In the genomic region with DNA sequence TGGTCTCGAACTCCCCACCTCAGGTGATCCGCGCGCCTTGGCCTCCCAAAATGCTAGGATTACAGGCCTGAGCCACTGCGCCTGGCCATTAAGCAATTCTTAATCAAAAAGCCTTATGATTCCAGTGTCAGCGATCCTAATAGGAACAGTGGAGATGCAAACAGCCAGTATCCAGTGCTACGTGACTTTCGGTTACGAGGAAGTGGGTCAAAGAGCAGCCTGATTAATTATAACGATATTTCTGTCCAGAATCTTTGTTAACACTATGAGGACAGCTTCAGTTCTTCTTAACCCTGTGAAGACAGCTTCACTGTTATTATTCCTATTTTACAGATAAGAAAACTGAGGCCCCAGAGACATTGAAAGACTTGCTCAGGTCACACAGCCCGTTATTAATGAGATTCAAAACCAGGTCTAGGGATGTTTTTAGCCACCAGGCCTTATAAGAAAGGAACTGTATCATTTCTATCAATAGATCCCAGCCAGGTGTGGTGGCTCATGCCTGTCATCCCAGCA, we compare ENCODE assay signal across 20 cellular contexts.
"Had no signal": no experiment of that assay in that cellular context is flagged by ENCODE, and none has a peak within 500 bp of the region (broad histone marks: within the 10 kb centered on the region; RNA-seq: fewer than 3 reads in every experiment).

No MANE protein-coding gene starts in this region.

- H3K4me1 ChIP-seq: foreskin keratinocyte had no signal

- FAIRE-seq: TTC549 had no signal

- H3K27ac Mint-ChIP-seq: activated CD8-positive, alpha-beta T cell treated with anti-CD3 and anti-CD28 coated beads for 36 hours; activated naive CD8-positive, alpha-beta T cell treated with anti-CD3 and anti-CD28 coated beads for 36 hours; activated T-cell treated with anti-CD3 and anti-CD28 coated beads, Interleukin-2, amount 50 U/mL, for 72 hours; brain; immature natural killer cell; natural killer cell; stimulated activated naive CD8-positive, alpha-beta T cell treated with anti-CD3 and anti-CD28 coated beads, Interleukin-15, Interleukin-2, amounts not matched to agents 100 ng/mL and 50 ng/mL, for 24 hours; WTC11 had no signal

- H3K36me3 Mint-ChIP-seq: activated naive CD8-positive, alpha-beta T cell treated with anti-CD3 and anti-CD28 coated beads for 36 hours; brain; immature natural killer cell; natural killer cell; WTC11 had no signal

- H3K9me3 Mint-ChIP-seq: activated CD8-positive, alpha-beta T cell treated with anti-CD3 and anti-CD28 coated beads for 36 hours; activated naive CD8-positive, alpha-beta T cell treated with anti-CD3 and anti-CD28 coated beads for 36 hours; activated T-cell treated with anti-CD3 and anti-CD28 coated beads, Interleukin-2, amount 50 U/mL, for 72 hours; brain; immature natural killer cell; natural killer cell; stimulated activated naive CD8-positive, alpha-beta T cell treated with anti-CD3 and anti-CD28 coated beads, Interleukin-15, Interleukin-2, amounts not matched to agents 100 ng/mL and 50 ng/mL, for 24 hours; WTC11 had no signal

- H3K36me3 ChIP-seq: neutrophil, suprapubic skin, upper lobe of left lung had no signal

- H3K27ac ChIP-seq: foreskin keratinocyte, neutrophil, suprapubic skin had no signal

- DNase-seq: activated CD4-positive, alpha-beta T cell treated with anti-CD3 and anti-CD28 coated beads for 4 hours; activated CD8-positive, alpha-beta T cell treated with anti-CD3 and anti-CD28 coated beads for 36 hours; activated naive CD8-positive, alpha-beta T cell treated with anti-CD3 and anti-CD28 coated beads for 36 hours; activated T-cell treated with anti-CD3 and anti-CD28 coated beads, Interleukin-2, amount 50 U/mL, for 72 hours; amygdala; cortex of kidney; effector memory CD4-positive, alpha-beta T cell; foreskin keratinocyte; immature natural killer cell; natural killer cell; stimulated activated CD4-positive, alpha-beta T cell treated with anti-CD3 and anti-CD28 coated beads, Interleukin-4, amount 100 ng/mL, for 4 hours; stimulated activated CD8-positive, alpha-beta memory T cell treated with anti-CD3 and anti-CD28 coated beads, Interleukin-4, amount 100 ng/mL, for 48 hours; T-helper 2 cell; upper lobe of left lung had no signal

- H3K4me3 Mint-ChIP-seq: activated CD8-positive, alpha-beta T cell treated with anti-CD3 and anti-CD28 coated beads for 36 hours; activated naive CD8-positive, alpha-beta T cell treated with anti-CD3 and anti-CD28 coated beads for 36 hours; activated T-cell treated with anti-CD3 and anti-CD28 coated beads, Interleukin-2, amount 50 U/mL, for 72 hours; brain; immature natural killer cell; natural killer cell; stimulated activated naive CD8-positive, alpha-beta T cell treated with anti-CD3 and anti-CD28 coated beads, Interleukin-15, Interleukin-2, amounts not matched to agents 100 ng/mL and 50 ng/mL, for 24 hours; WTC11 had no signal

- H3K4me1 Mint-ChIP-seq: activated naive CD8-positive, alpha-beta T cell treated with anti-CD3 and anti-CD28 coated beads for 36 hours; brain; immature natural killer cell; natural killer cell had no signal

- ATAC-seq: activated CD8-positive, alpha-beta T cell treated with anti-CD3 and anti-CD28 coated beads for 36 hours; activated T-cell treated with anti-CD3 and anti-CD28 coated beads, Interleukin-2, amount 50 U/mL, for 72 hours; foreskin keratinocyte; natural killer cell; WTC11 had no signal

- H3K4me3 ChIP-seq: suprapubic skin, upper lobe of left lung had no signal

- H3K9me3 ChIP-seq: neutrophil, suprapubic skin, upper lobe of left lung had no signal

- H3K27me3 ChIP-seq: foreskin keratinocyte, suprapubic skin, upper lobe of left lung had no signal
